In the genomic region with DNA sequence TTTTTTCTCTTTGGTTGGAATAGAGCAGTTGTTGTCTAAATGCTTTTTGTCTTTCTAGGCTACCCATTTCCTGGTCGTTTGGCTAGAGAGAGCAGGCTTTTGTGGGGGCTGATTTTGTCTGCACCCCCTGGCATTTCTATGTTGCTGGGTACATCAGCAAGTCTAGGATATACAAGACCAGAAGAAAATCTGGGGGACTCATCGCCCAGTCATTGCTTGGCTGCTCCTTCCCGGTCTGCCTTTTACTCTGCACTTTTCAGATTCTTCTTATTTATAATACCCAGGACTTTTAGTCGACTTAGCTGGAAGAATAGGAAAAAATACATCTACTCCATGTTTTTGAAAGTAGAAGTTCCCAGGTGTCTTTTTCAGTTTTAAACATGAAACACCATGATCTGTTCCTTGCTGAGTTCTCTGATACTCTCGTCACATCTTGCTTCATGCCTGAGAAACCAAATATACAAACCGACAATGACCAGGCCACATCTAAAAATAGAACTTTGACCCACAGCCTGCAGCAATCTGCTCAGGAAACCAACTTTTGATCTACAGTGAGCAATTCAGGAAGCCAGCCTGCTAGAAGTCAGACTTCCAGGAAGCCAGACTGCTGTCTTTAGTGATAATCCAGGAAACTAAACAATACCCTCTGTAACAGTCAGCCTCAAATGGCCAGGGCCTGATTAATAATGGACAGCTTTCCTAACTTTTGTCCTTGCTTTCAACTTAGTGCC, we compare ENCODE assay signal across 9 cellular contexts.
DNase-seq lines count a peak whose midpoint lies in the region; ATAC-seq, FAIRE-seq and TF ChIP-seq lines count a peak whose summit lies in the region.
"Had no signal": no experiment of that assay in that cellular context is flagged by ENCODE, and none has a peak within 500 bp of the region (broad histone marks: within the 10 kb centered on the region; RNA-seq: fewer than 3 reads in every experiment).

No MANE protein-coding gene starts in this region.

- peaks cover 16% of the 10 kb centered on the region for H3K4me1 Mint-ChIP-seq in activated naive CD4-positive, alpha-beta T cell treated with anti-CD3 and anti-CD28 coated beads, Interleukin-2, amount 10 ng/mL, durations not matched to agents 7 days and 5 days

- no peak for DNase-seq in activated naive CD4-positive, alpha-beta T cell treated with anti-CD3 and anti-CD28 coated beads, Interleukin-2, amount 10 ng/mL, durations not matched to agents 7 days and 5 days
- DNase-seq in activated naive CD4-positive, alpha-beta T cell treated with Interleukin-2 at 50 U/mL for 16 hours, result no peak
- peak in 1 of 4 experiments; percentile 29 for DNase-seq in K562 (ENCODE audit: extremely low read depth in 1 of 4, low spot score in 3 of 4)
- DNase-seq in gastrocnemius medialis, result peak in 1 of 2 donors; percentile 25
- DNase-seq in SK-N-DZ (ENCODE audit: low spot score), result no peak
- no peak for DNase-seq in nucleus accumbens (lab: John Stamatoyannopoulos, UW)
- DNase-seq in RWPE1 (ENCODE audit: low spot score), result no peak
- DNase-seq: effector memory CD8-positive, alpha-beta T cell had no signal

- H3K36me3 Mint-ChIP-seq in activated naive CD4-positive, alpha-beta T cell treated with anti-CD3 and anti-CD28 coated beads, Interleukin-2, amount 10 ng/mL, durations not matched to agents 7 days and 5 days, result no peaks in the 10 kb centered on the region

- H3K4me3 Mint-ChIP-seq in activated naive CD4-positive, alpha-beta T cell treated with anti-CD3 and anti-CD28 coated beads, Interleukin-2, amount 10 ng/mL, durations not matched to agents 7 days and 5 days, result no peak overlapping the region
- H3K4me3 Mint-ChIP-seq: effector memory CD8-positive, alpha-beta T cell had no signal

- no peaks in the 10 kb centered on the region for H3K9me3 Mint-ChIP-seq in activated naive CD4-positive, alpha-beta T cell treated with anti-CD3 and anti-CD28 coated beads, Interleukin-2, amount 10 ng/mL, durations not matched to agents 7 days and 5 days
- H3K9me3 Mint-ChIP-seq: effector memory CD8-positive, alpha-beta T cell had no signal

- H3K4me3 ChIP-seq in K562 (no peak overlapping the region), gastrocnemius medialis (no peak overlapping the region)

- CTCF ChIA-PET in activated naive CD4-positive, alpha-beta T cell treated with anti-CD3 and anti-CD28 coated beads, Interleukin-2, amount 10 ng/mL, durations not matched to agents 7 days and 5 days (lab: Charles Lee), result no interaction called here
- CTCF ChIA-PET in K562 (lab: Yijun Ruan, JAX; ENCODE audit: low intra/inter-chr PET ratio), result no interaction called here
- CTCF ChIA-PET in RWPE1 (lab: Yijun Ruan, JAX), result no interaction called here

- in situ Hi-C loops in K562 (cut with MboI), result no loop called here
- in situ Hi-C loops in gastrocnemius medialis (cut with MboI; ENCODE audit: low sequenced_read_pairs in 4 of 4), result no loop called here

- H3K27ac Mint-ChIP-seq in activated naive CD4-positive, alpha-beta T cell treated with anti-CD3 and anti-CD28 coated beads, Interleukin-2, amount 10 ng/mL, durations not matched to agents 7 days and 5 days, result peak overlapping the region; percentile 71
- H3K27ac Mint-ChIP-seq: effector memory CD8-positive, alpha-beta T cell had no signal

- no peaks in the 10 kb centered on the region for H3K9me3 ChIP-seq in K562 (replicated peaks; ENCODE audit: control insufficient read depth, insufficient read depth, low read depth, low read length)
- no peaks in the 10 kb centered on the region for H3K9me3 ChIP-seq in gastrocnemius medialis

- intact Hi-C loops in K562 (cut with micrococcal nuclease), result no loop called here
- intact Hi-C loops in gastrocnemius medialis (cut with DNase I; ENCODE audit: low total_unique reads), result no loop called here

- TF ChIP-seq EP300 in K562 (IDR thresholded peaks at IDR 0.05; ENCODE audit: low read length), result peak; percentile 26; the same call in 1 of the 2 replicates

- FAIRE-seq in K562 (lab: Jason Lieb, UNC), result no peak

- ATAC-seq in HG03565 (IDR thresholded peaks at IDR 0.05; ENCODE audit: unreplicated experiment) (peak; percentile 68), K562 (peak; percentile 27), gastrocnemius medialis (peak; percentile 99)
- ATAC-seq: effector memory CD8-positive, alpha-beta T cell had no signal

- POLR2A ChIA-PET in K562 (lab: Yijun Ruan, JAX), result interaction anchor here (1.2 kb wide), 1 partner anchor 44 kb away, joined by 3 read pairs; no protein-coding TSS in a partner anchor
- POLR2A ChIA-PET in RWPE1 (lab: Yijun Ruan, JAX; ENCODE audit: low non-redundant PET), result no interaction called here

- H3K9ac ChIP-seq in K562 (ENCODE audit: insufficient read depth in 1 of 2, low read depth in 2 of 2, low read length in 2 of 2), result no peak overlapping the region

- H3K36me3 ChIP-seq in K562 (ENCODE audit: control insufficient read depth, insufficient read depth, low read length) (no peaks in the 10 kb centered on the region), gastrocnemius medialis (no peaks in the 10 kb centered on the region)

- TF ChIP-seq CTCF in K562 (IDR thresholded peaks at IDR 0.05 in 2 of 3, conservative IDR thresholded peaks at IDR 0.05 in 1 of 3; ENCODE audit: insufficient read depth in 2 of 3, low read depth in 1 of 3, low read length in 3 of 3) (no peak), gastrocnemius medialis (IDR thresholded peaks at IDR 0.05 in 4 of 5, conservative IDR thresholded peaks at IDR 0.05 in 1 of 5) (no peak), RWPE1 (conservative IDR thresholded peaks at IDR 0.05; ENCODE audit: low read depth) (no peak)

- TF ChIP-seq POLR2A in K562 (conservative IDR thresholded peaks at IDR 0.05) (no peak), gastrocnemius medialis (IDR thresholded peaks at IDR 0.05) (no peak)

- H4K20me1 ChIP-seq in K562 (replicated peaks; ENCODE audit: control insufficient read depth, insufficient read depth, low read length), result no peaks in the 10 kb centered on the region

- no peak for TF ChIP-seq RAD21 in K562 (CRISPR knock-in tag; conservative IDR thresholded peaks at IDR 0.05 in 1 of 2, IDR thresholded peaks at IDR 0.05 in 1 of 2)

- WGBS in K562 (ENCODE audit: insufficient coverage, low coverage, missing lambda C conversion rate), result 3% methylated on average over 6 of the region's 6 CpGs

- no peaks in the 10 kb centered on the region for H3K9me1 ChIP-seq in K562 (ENCODE audit: control insufficient read depth, insufficient read depth, low read length)

- H3K79me2 ChIP-seq in K562 (ENCODE audit: control insufficient read depth, insufficient read depth, low read length), result no peaks in the 10 kb centered on the region

- no peaks in the 10 kb centered on the region for H3K27me3 ChIP-seq in K562 (ENCODE audit: control insufficient read depth in 2 of 2, insufficient read depth in 2 of 2, low read length in 2 of 2)
- no peaks in the 10 kb centered on the region for H3K27me3 ChIP-seq in gastrocnemius medialis

- no TSS peak for BruUV-seq in K562 (replicated peaks; lab: Mats Ljungman, UMichigan)

- no peak overlapping the region for H3K27ac ChIP-seq in K562 (ENCODE audit: extremely low read depth, low read depth, low read length)
- H3K27ac ChIP-seq in gastrocnemius medialis, result peak overlapping the region; percentile 58 to 70 (median 61)
- no peak overlapping the region for H3K27ac ChIP-seq in RWPE1

- no peak overlapping the region for H2AFZ ChIP-seq in K562 (ENCODE audit: low read depth, low read length)

- peaks cover 0 to 3% of the 10 kb centered on the region in 2 experiments; a peak in 2 of 5 replicates for H3K4me1 ChIP-seq in K562 (replicated peaks in 1 of 2; ENCODE audit: control insufficient read depth in 2 of 2, insufficient read depth in 2 of 2, low read length in 2 of 2)
- peaks cover 16 to 18% of the 10 kb centered on the region in 2 donors for H3K4me1 ChIP-seq in gastrocnemius medialis

- no peak overlapping the region for H3K4me2 ChIP-seq in K562 (ENCODE audit: insufficient read depth, low read length)

- H3K27me3 Mint-ChIP-seq in activated naive CD4-positive, alpha-beta T cell treated with anti-CD3 and anti-CD28 coated beads, Interleukin-2, amount 10 ng/mL, durations not matched to agents 7 days and 5 days, result peaks cover 18% of the 10 kb centered on the region

TF ChIP-seq in K562, 482 proteins besides CTCF, POLR2A, EP300 and RAD21 (continues in another document):
- TF ChIP-seq TGIF2 (CRISPR knock-in tag; IDR thresholded peaks at IDR 0.05), result no peak
- peak; percentile 47 to 54; a peak in 3 of 4 replicates for TF ChIP-seq NRF1 (conservative IDR thresholded peaks at IDR 0.05 in 1 of 2, IDR thresholded peaks at IDR 0.05 in 1 of 2)
- no peak for TF ChIP-seq NCOA4 (IDR thresholded peaks at IDR 0.05; ENCODE audit: partially characterized antibody)
- TF ChIP-seq SMAD4 (CRISPR knock-in tag; conservative IDR thresholded peaks at IDR 0.05), result peak; percentile 83
- TF ChIP-seq SPI1 (IDR thresholded peaks at IDR 0.05; ENCODE audit: borderline replicate concordance, low read depth, low read length), result no peak
- TF ChIP-seq MEF2A (IDR thresholded peaks at IDR 0.05; ENCODE audit: control insufficient read depth, low read depth, low read length), result peak; percentile 76; the same call in 1 of the 2 replicates
- no peak for TF ChIP-seq ZNF41 (CRISPR knock-in tag; conservative IDR thresholded peaks at IDR 0.05)
- no peak for TF ChIP-seq CBX8 (IDR thresholded peaks at IDR 0.05; ENCODE audit: borderline replicate concordance, extremely low read depth, low read depth, low read length, poor library complexity, severe bottlenecking)
- TF ChIP-seq CREM (IDR thresholded peaks at IDR 0.05; ENCODE audit: low read depth), result no peak
- TF ChIP-seq CBFA2T2 (conservative IDR thresholded peaks at IDR 0.05), result 0 out of 2 replicates have a peak, but pooled peaks have one; percentile 12
- TF ChIP-seq ETV6 (IDR thresholded peaks at IDR 0.05; ENCODE audit: borderline replicate concordance in 1 of 2, low read depth in 2 of 2, low read length in 1 of 2), result peak; percentile 75 to 81
- TF ChIP-seq ETV6 (CRISPR knock-in tag; IDR thresholded peaks at IDR 0.05; ENCODE audit: borderline replicate concordance), result no peak
- TF ChIP-seq, protein P1, sequence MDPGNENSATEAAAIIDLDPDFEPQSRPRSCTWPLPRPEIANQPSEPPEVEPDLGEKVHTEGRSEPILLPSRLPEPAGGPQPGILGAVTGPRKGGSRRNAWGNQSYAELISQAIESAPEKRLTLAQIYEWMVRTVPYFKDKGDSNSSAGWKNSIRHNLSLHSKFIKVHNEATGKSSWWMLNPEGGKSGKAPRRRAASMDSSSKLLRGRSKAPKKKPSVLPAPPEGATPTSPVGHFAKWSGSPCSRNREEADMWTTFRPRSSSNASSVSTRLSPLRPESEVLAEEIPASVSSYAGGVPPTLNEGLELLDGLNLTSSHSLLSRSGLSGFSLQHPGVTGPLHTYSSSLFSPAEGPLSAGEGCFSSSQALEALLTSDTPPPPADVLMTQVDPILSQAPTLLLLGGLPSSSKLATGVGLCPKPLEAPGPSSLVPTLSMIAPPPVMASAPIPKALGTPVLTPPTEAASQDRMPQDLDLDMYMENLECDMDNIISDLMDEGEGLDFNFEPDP (CRISPR knock-in tag; IDR thresholded peaks at IDR 0.05), result no peak

Comparison
In these comparisons a context has a peak if more than half of its experiments do, and no peak if none do; other contexts are left out.
1. ATAC-seq: peak in every context shown above with its lines; median percentile 99 in gastrocnemius medialis; 68 in HG03565; 27 in K562.
2. H3K27ac ChIP-seq: peak in gastrocnemius medialis (4 of 4); none in K562 (single experiment) and RWPE1 (single experiment).